In genomic region chr11:2511421-2512369, GRCh38 we compare ENCODE assay signal across 10 cellular contexts.
DNase-seq lines count a peak whose midpoint lies in the region; ATAC-seq, FAIRE-seq and TF ChIP-seq lines count a peak whose summit lies in the region.
"Had no signal": no experiment of that assay in that cellular context is flagged by ENCODE, and none has a peak within 500 bp of the region (broad histone marks: within the 10 kb centered on the region; RNA-seq: fewer than 3 reads in every experiment).

No MANE protein-coding gene starts in this region.

- CTCF ChIA-PET in mammary epithelial cell (lab: Charles Lee; ENCODE audit: low non-redundant PET) = no interaction called here

- no peaks in the 10 kb centered on the region for H3K79me2 ChIP-seq in mammary epithelial cell (ENCODE audit: insufficient read depth, low read length)

- dilution Hi-C loops in mammary epithelial cell (cut with HindIII; ENCODE audit: low sequenced_read_pairs) = no loop called here

- H3K27me3 ChIP-seq in breast epithelium = no peaks in the 10 kb centered on the region
- H3K27me3 ChIP-seq in mammary epithelial cell (ENCODE audit: insufficient read depth, low read length) = no peaks in the 10 kb centered on the region
- H3K27me3 ChIP-seq in aorta (ENCODE audit: control insufficient read depth in 1 of 2, insufficient read depth in 2 of 2, low read length in 1 of 2) = no peaks in the 10 kb centered on the region

- no peak for FAIRE-seq in frontal cortex (lab: Jason Lieb, UNC)
- FAIRE-seq: astrocyte had no signal

- no peak overlapping the region for H3K9ac ChIP-seq in mammary epithelial cell (ENCODE audit: insufficient read depth, low read length)

- TF ChIP-seq CTCF in breast epithelium (IDR thresholded peaks at IDR 0.05) = no peak
- no peak for TF ChIP-seq CTCF in mammary epithelial cell (conservative IDR thresholded peaks at IDR 0.05 in 1 of 2, IDR thresholded peaks at IDR 0.05 in 1 of 2; ENCODE audit: extremely low read depth in 1 of 2, insufficient read depth in 1 of 2, low read depth in 1 of 2, low read length in 2 of 2)

- intact Hi-C loops in breast epithelium (cut with DNase I; ENCODE audit: low total_unique reads) = no loop called here
- intact Hi-C loops in mammary epithelial cell (cut with micrococcal nuclease) = no loop called here
- intact Hi-C loops in aorta (cut with DNase I) = no loop called here

- no peak for TF ChIP-seq POLR2A in breast epithelium (IDR thresholded peaks at IDR 0.05)

- no peak overlapping the region for H3K4me2 ChIP-seq in mammary epithelial cell (ENCODE audit: insufficient read depth, low read depth, low read length)

- H2AFZ ChIP-seq in mammary epithelial cell (ENCODE audit: low read depth, low read length) = no peak overlapping the region

- no peaks in the 10 kb centered on the region for H4K20me1 ChIP-seq in mammary epithelial cell (ENCODE audit: insufficient read depth, low read length)

- H3K27ac ChIP-seq in breast epithelium (no peak overlapping the region), mammary epithelial cell (ENCODE audit: insufficient read depth, low read depth, low read length) (no peak overlapping the region), aorta (ENCODE audit: low read depth in 1 of 2, low read length in 2 of 2) (no peak overlapping the region)

- DNase-seq in breast epithelium (ENCODE audit: low spot score in 2 of 2) (peak; percentile 17 to 43), mammary epithelial cell (no peak), frontal cortex (ENCODE audit: low spot score in 2 of 2) (peak; percentile 10 to 26), myocyte (ENCODE audit: low read depth) (peak; percentile 28), aorta (peak; percentile 65 to 67), GOT3 (lab: John Stamatoyannopoulos, UW) (no peak)
- DNase-seq in stimulated activated CD4-positive, alpha-beta T cell treated with anti-CD3 and anti-CD28 coated beads, Interleukin-4, amount 100 ng/mL, for 4 hours = no peak

- H3K4me3 ChIP-seq in breast epithelium (no peak overlapping the region), mammary epithelial cell (replicated peaks in 1 of 3; ENCODE audit: insufficient read depth in 1 of 3, low read depth in 2 of 3, low read length in 3 of 3) (no peak overlapping the region), aorta (ENCODE audit: low read length in 2 of 2) (no peak overlapping the region)

- BruUV-seq in mammary epithelial cell (replicated peaks; lab: Mats Ljungman, UMichigan) = no TSS peak

- H3K36me3 ChIP-seq in breast epithelium (no peaks in the 10 kb centered on the region), mammary epithelial cell (ENCODE audit: insufficient read depth, low read length) (no peaks in the 10 kb centered on the region), aorta (ENCODE audit: control insufficient read depth in 1 of 2, insufficient read depth in 2 of 2, low read length in 1 of 2) (no peaks in the 10 kb centered on the region)

- H3K4me1 ChIP-seq in breast epithelium (no peaks in the 10 kb centered on the region), mammary epithelial cell (ENCODE audit: insufficient read depth, low read length) (no peaks in the 10 kb centered on the region), aorta (ENCODE audit: control insufficient read depth in 1 of 2, insufficient read depth in 2 of 2, low read length in 2 of 2) (no peaks in the 10 kb centered on the region)

- in situ Hi-C loops in mammary epithelial cell (cut with MboI; ENCODE audit: low sequenced_read_pairs in 2 of 2) = no loop called here

- 86% methylated on average over 16 of the region's 27 CpGs for WGBS in mammary epithelial cell (ENCODE audit: low coverage, missing lambda C conversion rate)
- 90 to 93% methylated on average over 27 of the region's 27 CpGs for WGBS in aorta, 2 donors

- no peak for ATAC-seq in aorta (ENCODE audit: low FRiP score)
- no peak for ATAC-seq in GM18867 (IDR thresholded peaks at IDR 0.05; ENCODE audit: unreplicated experiment)
- ATAC-seq: HCT116 had no signal

- H3K9me3 ChIP-seq in breast epithelium (no peaks in the 10 kb centered on the region), mammary epithelial cell (replicated peaks; ENCODE audit: insufficient read depth, low read length) (no peaks in the 10 kb centered on the region), aorta (ENCODE audit: control insufficient read depth, low read length) (no peaks in the 10 kb centered on the region)

Comparison
In these comparisons a context has a peak if more than half of its experiments do, and no peak if none do; other contexts are left out.
1. DNase-seq: peak in breast epithelium (2 of 2), frontal cortex (2 of 2), myocyte (single experiment) and aorta (2 of 2); none in mammary epithelial cell (single experiment), stimulated activated CD4-positive, alpha-beta T cell treated with anti-CD3 and anti-CD28 coated beads, Interleukin-4, amount 100 ng/mL, for 4 hours (0 of 2) and GOT3 (single experiment).